Comparison of ENCODE assay signal across 8 cellular contexts in the genomic region with DNA sequence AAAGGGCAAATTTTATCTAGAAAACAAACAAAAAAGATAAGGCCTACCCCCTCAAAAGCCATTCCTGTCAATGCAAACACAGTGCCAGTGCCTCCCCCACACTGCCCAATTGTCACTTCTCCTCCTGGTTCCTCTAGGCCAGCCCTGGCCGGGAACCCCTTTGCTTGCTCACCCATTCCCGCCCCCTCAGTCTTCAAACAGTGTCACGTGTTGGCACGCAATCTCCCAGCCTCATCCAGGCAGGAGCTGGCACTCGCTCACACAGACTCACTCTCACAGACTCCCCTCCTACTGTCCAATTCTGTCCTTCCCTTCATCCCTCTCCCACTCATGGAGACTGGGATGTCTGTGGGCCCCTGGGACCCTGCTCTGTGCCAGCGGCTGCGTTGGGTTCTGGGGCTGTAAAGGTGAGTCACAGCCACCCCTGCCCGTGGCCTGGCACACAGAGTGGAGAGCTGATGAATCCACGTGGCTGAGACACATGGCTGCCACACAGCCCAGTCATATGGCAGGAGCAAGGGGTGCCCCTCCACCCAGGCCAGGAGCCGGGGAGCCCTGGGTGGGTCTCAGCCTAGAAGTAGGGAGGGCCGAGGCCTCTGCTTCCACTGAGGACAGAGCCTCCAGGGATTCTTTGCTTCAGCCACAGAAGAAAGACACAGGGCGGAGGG. TPM values are rescaled to one million over a fixed set of nuclear protein-coding genes. Genes with fewer than 3 reads are reported as not detected.
DNase-seq lines count a peak whose midpoint lies in the region; ATAC-seq and TF ChIP-seq lines count a peak whose summit lies in the region.

No MANE protein-coding gene starts in this region.

- TF ChIP-seq CTCF in epithelial cell of esophagus (IDR thresholded peaks at IDR 0.05; ENCODE audit: insufficient read depth, low read depth, low read length, missing control alignments) = no peak
- no peak for TF ChIP-seq CTCF in osteocyte (IDR thresholded peaks at IDR 0.05)

- H3K9me3 ChIP-seq in SJSA1 (replicated peaks) = no peaks in the 10 kb centered on the region

- ATAC-seq in GM18517 (IDR thresholded peaks at IDR 0.05; ENCODE audit: unreplicated experiment) = no peak

- peak overlapping the region; percentile 88 for H3K27ac Mint-ChIP-seq in osteocyte (ENCODE audit: unreplicated experiment)

- no peaks in the 10 kb centered on the region for H3K27me3 Mint-ChIP-seq in osteocyte (ENCODE audit: unreplicated experiment)

- H3K27ac ChIP-seq in SJSA1 = peak overlapping the region; percentile 89

- H3K4me3 ChIP-seq in SJSA1 = no peak overlapping the region
- H3K4me3 ChIP-seq in epithelial cell of esophagus (ENCODE audit: low read length) = no peak overlapping the region
- no peak overlapping the region for H3K4me3 ChIP-seq in H7 (ENCODE audit: insufficient read depth, low read depth, low read length)

- H3K27me3 ChIP-seq in SJSA1 (replicated peaks) = no peaks in the 10 kb centered on the region
- no peaks in the 10 kb centered on the region for H3K27me3 ChIP-seq in H7 (ENCODE audit: control insufficient read depth, insufficient read depth, low read length)

- H3K36me3 ChIP-seq in SJSA1 = peaks cover 53% of the 10 kb centered on the region
- H3K36me3 ChIP-seq in H7 (replicated peaks; ENCODE audit: control insufficient read depth, insufficient read depth, low read length) = peaks cover 4% of the 10 kb centered on the region; the same call in 1 of the 2 replicates

- peaks cover 50% of the 10 kb centered on the region for H3K4me1 Mint-ChIP-seq in osteocyte (ENCODE audit: unreplicated experiment)

- DNase-seq in NCI-H510A treated with DMSO at 0.1 percent for 48 hours (lab: John Stamatoyannopoulos, UW) (peak; percentile 1), NCI-H510A (lab: John Stamatoyannopoulos, UW) (no peak), SJSA1 (ENCODE audit: low read depth in 1 of 2, low spot score in 2 of 2) (peak; percentile 70 to 79), epithelial cell of esophagus (ENCODE audit: low read depth) (peak; percentile 73), osteocyte (ENCODE audit: extremely low spot score, unreplicated experiment) (no peak), SIG-M5 treated with dmso at 0.1 percent for 504 hours (lab: John Stamatoyannopoulos, UW; ENCODE audit: unreplicated experiment) (no peak), H7 (no peak)

- H3K9me3 Mint-ChIP-seq in osteocyte (ENCODE audit: unreplicated experiment) = no peaks in the 10 kb centered on the region

- H3K36me3 Mint-ChIP-seq in osteocyte (ENCODE audit: unreplicated experiment) = peaks cover 15% of the 10 kb centered on the region

- no peak overlapping the region for H3K4me3 Mint-ChIP-seq in osteocyte (ENCODE audit: unreplicated experiment)

- peaks cover 44% of the 10 kb centered on the region for H3K4me1 ChIP-seq in SJSA1 (replicated peaks)

RNA-seq across cellular contexts. Expression of a gene that starts 54.8 kb away (rescaled TPM):
- 44.9 and 46.7 TPM in 2 replicates for total RNA-seq in SJSA1 (2014; rRNA removed; shearing (Covaris generic))
- total RNA-seq in osteocyte = 44.5 and 45.3 TPM in 2 replicates
- 74.3 and 83.0 TPM in 2 replicates for total RNA-seq in H7 (2014; rRNA removed; shearing (Covaris generic))

Comparison
In these comparisons a context has a peak if more than half of its experiments do, and no peak if none do; other contexts are left out.
1. DNase-seq: peak in NCI-H510A treated with DMSO at 0.1 percent for 48 hours (single experiment), SJSA1 (2 of 2) and epithelial cell of esophagus (single experiment); none in NCI-H510A (single experiment), osteocyte (single experiment), SIG-M5 treated with dmso at 0.1 percent for 504 hours (single experiment) and H7 (single experiment).